ENCODE assay signal across 15 cellular contexts in the genomic region with DNA sequence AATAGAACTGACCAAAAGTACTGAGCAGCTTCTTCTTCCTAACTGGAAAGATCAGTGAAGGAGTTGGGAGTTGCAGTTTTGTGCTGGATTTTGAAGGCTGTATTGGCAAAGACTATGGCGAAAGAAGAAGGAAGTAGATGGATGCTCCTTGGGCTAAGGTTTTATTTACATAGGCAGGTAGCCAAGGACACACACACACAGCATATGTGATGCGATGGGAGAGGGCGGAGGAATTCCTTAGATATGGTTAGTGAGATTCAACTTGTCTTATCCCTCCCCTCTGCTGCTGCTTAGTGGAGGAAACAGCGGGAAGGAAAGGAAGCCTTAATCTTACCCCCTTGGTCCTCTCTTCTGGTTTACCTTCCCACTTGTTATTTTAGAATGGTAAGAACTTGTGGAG.
A peak's percentile ranks its signal among the peaks of the same experiment; 100 is the strongest.
DNase-seq lines count a peak whose midpoint lies in the region; ATAC-seq and TF ChIP-seq lines count a peak whose summit lies in the region.
"Had no signal": no experiment of that assay in that cellular context is flagged by ENCODE, and none has a peak within 500 bp of the region (broad histone marks: within the 10 kb centered on the region; RNA-seq: fewer than 3 reads in every experiment).

No MANE protein-coding gene starts in this region.

- ATAC-seq in left ventricle myocardium superior (peak; percentile 47), left lung (no peak)
- ATAC-seq: activated CD8-positive, alpha-beta T cell treated with anti-CD3 and anti-CD28 coated beads, Interleukin-2, amount 10 ng/mL, durations not matched to agents 7 days and 5 days had no signal

- CTCF ChIA-PET in A673 (lab: Charles Lee): no interaction called here

- H4K20me1 ChIP-seq in hepatocyte (ENCODE audit: insufficient read depth, poor library complexity, severe bottlenecking): no peaks in the 10 kb centered on the region

- H2AFZ ChIP-seq in hepatocyte: no peak overlapping the region

- no peaks in the 10 kb centered on the region for H3K79me2 ChIP-seq in hepatocyte

- no peak for TF ChIP-seq EP300 in suprapubic skin (IDR thresholded peaks at IDR 0.05)

- no peak overlapping the region for H3K4me2 ChIP-seq in hepatocyte

- no TSS peak for BruUV-seq in A673 (replicated peaks; lab: Mats Ljungman, UMichigan)

- H3K4me1 ChIP-seq in left ventricle myocardium inferior (peaks cover 5% of the 10 kb centered on the region), hepatocyte (ENCODE audit: insufficient read depth) (peaks cover 30% of the 10 kb centered on the region), left lung (no peaks in the 10 kb centered on the region), suprapubic skin (peaks cover 19% of the 10 kb centered on the region), A673 (ENCODE audit: insufficient read depth, low read length, poor library complexity, severe bottlenecking) (peaks cover 25% of the 10 kb centered on the region)
- H3K4me1 ChIP-seq: thyroid gland had no signal

- DNase-seq in left ventricle myocardium superior: no peak
- no peak for DNase-seq in left ventricle myocardium inferior
- DNase-seq in amniotic epithelial cell (ENCODE audit: low read depth): peak; percentile 98
- peak; percentile 43 for DNase-seq in hepatocyte (ENCODE audit: low spot score)
- no peak for DNase-seq in left lung
- no peak for DNase-seq in NCI-H1436 treated with DMSO at 0.1 percent for 48 hours (lab: John Stamatoyannopoulos, UW)
- no peak for DNase-seq in suprapubic skin (ENCODE audit: low spot score in 2 of 2)
- no peak for DNase-seq in A673 (ENCODE audit: low spot score)
- DNase-seq: activated CD8-positive, alpha-beta T cell treated with anti-CD3 and anti-CD28 coated beads, Interleukin-2, amount 10 ng/mL, durations not matched to agents 7 days and 5 days; activated naive CD4-positive, alpha-beta T cell treated with anti-CD3 and anti-CD28 coated beads, Interleukin-2, amount 10 ng/mL, durations not matched to agents 7 days and 5 days; hypothalamus; NCI-H774; right cardiac atrium; SW 1271; thyroid gland had no signal

- H3K27ac ChIP-seq in left ventricle myocardium inferior (replicated peaks) (no peak overlapping the region), hepatocyte (no peak overlapping the region), left lung (no peak overlapping the region), suprapubic skin (no peak overlapping the region), A673 (ENCODE audit: low read depth, low read length, poor library complexity, severe bottlenecking) (no peak overlapping the region)
- H3K27ac ChIP-seq: thyroid gland had no signal

- H3K36me3 ChIP-seq in left ventricle myocardium inferior (no peaks in the 10 kb centered on the region), hepatocyte (replicated peaks; ENCODE audit: insufficient read depth, low read depth) (no peaks in the 10 kb centered on the region), left lung (no peaks in the 10 kb centered on the region), suprapubic skin (no peaks in the 10 kb centered on the region), A673 (ENCODE audit: insufficient read depth, low read length, poor library complexity, severe bottlenecking) (no peaks in the 10 kb centered on the region)
- H3K36me3 ChIP-seq: thyroid gland had no signal

- H3K4me3 ChIP-seq in left ventricle myocardium inferior (no peak overlapping the region), hepatocyte (no peak overlapping the region), left lung (no peak overlapping the region), suprapubic skin (no peak overlapping the region), A673 (ENCODE audit: low read depth, low read length, poor library complexity, severe bottlenecking) (no peak overlapping the region)
- H3K4me3 ChIP-seq: thyroid gland had no signal

- TF ChIP-seq POLR2A in suprapubic skin (IDR thresholded peaks at IDR 0.05): no peak

- WGBS in hepatocyte (ENCODE audit: low lambda C conversion rate, missing lambda C conversion rate): 60% methylated on average over 4 of the region's 4 CpGs
- WGBS in suprapubic skin: 45% methylated on average over 4 of the region's 4 CpGs

- TF ChIP-seq CTCF in left ventricle myocardium inferior (IDR thresholded peaks at IDR 0.05; ENCODE audit: borderline replicate concordance) (no peak), hepatocyte (IDR thresholded peaks at IDR 0.05; ENCODE audit: poor library complexity) (no peak), left lung (IDR thresholded peaks at IDR 0.05) (no peak), suprapubic skin (IDR thresholded peaks at IDR 0.05) (no peak), A673 (conservative IDR thresholded peaks at IDR 0.05; ENCODE audit: low read depth, low read length) (no peak)

- no peaks in the 10 kb centered on the region for H3K27me3 ChIP-seq in left ventricle myocardium inferior (ENCODE audit: low read depth)
- H3K27me3 ChIP-seq in hepatocyte: no peaks in the 10 kb centered on the region
- H3K27me3 ChIP-seq in left lung: no peaks in the 10 kb centered on the region
- no peaks in the 10 kb centered on the region for H3K27me3 ChIP-seq in suprapubic skin
- H3K27me3 ChIP-seq in A673 (replicated peaks; ENCODE audit: insufficient read depth, low read depth, low read length, poor library complexity): no peaks in the 10 kb centered on the region
- H3K27me3 ChIP-seq: thyroid gland had no signal

- intact Hi-C loops in left ventricle myocardium superior (cut with micrococcal nuclease): loop anchor here (5.0 kb wide), 2 partner anchors 90 to 155 kb away; partner anchors contain the start of gene OSBPL6
- intact Hi-C loops in left ventricle myocardium inferior (cut with micrococcal nuclease): loop anchor here (10.0 kb wide), 1 partner anchor 147 kb away; no protein-coding TSS in a partner anchor
- intact Hi-C loops in left lung (cut with DNase I): no loop called here
- intact Hi-C loops in A673 (cut with micrococcal nuclease; ENCODE audit: unreplicated experiment): no loop called here

- H3K9me2 ChIP-seq in hepatocyte (replicated peaks; ENCODE audit: insufficient read depth): no peaks in the 10 kb centered on the region

- POLR2A ChIA-PET in A673 (lab: Charles Lee; ENCODE audit: low non-redundant PET): no interaction called here

- H3K9me3 ChIP-seq in left ventricle myocardium inferior (replicated peaks) (no peaks in the 10 kb centered on the region), hepatocyte (ENCODE audit: low read depth) (no peaks in the 10 kb centered on the region), left lung (no peaks in the 10 kb centered on the region), suprapubic skin (no peaks in the 10 kb centered on the region), A673 (ENCODE audit: low read depth, low read length, poor library complexity, severe bottlenecking) (no peaks in the 10 kb centered on the region)
- H3K9me3 ChIP-seq: thyroid gland had no signal

Comparison
In these comparisons a context has a peak if more than half of its experiments do, and no peak if none do; other contexts are left out.
1. DNase-seq: peak in amniotic epithelial cell (single experiment) and hepatocyte (single experiment); none in left ventricle myocardium superior (single experiment), left ventricle myocardium inferior (single experiment), left lung (0 of 2), NCI-H1436 treated with DMSO at 0.1 percent for 48 hours (single experiment), suprapubic skin (0 of 2) and A673 (single experiment).
2. intact Hi-C loops: an anchor here in left ventricle myocardium superior (5.0 kb wide) and left ventricle myocardium inferior (10.0 kb wide); none called in left lung and A673.